In the genomic region with DNA sequence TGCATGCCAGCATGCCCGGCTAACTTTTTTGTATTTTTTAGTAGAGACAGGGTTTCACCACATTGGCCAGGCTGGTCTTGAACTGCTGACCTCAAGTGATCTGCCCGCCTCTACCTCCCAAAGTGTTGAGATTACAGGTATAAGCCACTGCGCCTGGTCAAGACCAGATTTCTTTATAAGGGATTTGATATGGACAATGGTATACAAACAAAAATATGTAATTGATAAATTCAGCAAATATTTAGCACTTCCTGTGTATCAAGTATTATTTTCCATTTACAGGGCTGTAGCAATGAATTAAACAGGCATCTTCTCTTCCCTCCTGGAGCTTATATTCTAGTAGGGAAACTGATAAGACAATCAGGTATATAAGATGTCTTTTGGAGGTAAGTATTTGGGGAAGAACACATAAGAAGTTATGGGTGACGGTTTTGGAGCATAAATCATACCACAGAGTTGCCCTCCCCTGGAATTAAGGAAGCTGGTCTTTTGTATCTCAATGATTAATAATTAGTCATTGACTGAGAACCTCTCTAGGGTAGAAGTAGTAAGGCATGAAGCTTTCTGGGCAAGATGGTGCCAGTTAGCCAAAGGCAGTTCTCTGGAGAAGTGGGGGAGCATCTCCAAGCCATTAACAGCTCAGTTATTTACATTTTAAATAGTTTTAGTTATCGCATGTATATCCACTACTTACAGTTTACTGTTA, we compare ENCODE assay signal across 13 cellular contexts.
"Had no signal": no experiment of that assay in that cellular context is flagged by ENCODE, and none has a peak within 500 bp of the region (broad histone marks: within the 10 kb centered on the region; RNA-seq: fewer than 3 reads in every experiment).

No MANE protein-coding gene starts in this region.

- DNase-seq: activated CD4-positive, alpha-beta T cell treated with anti-CD3 and anti-CD28 coated beads for 1 hour; activated CD4-positive, alpha-beta T cell treated with anti-CD3 and anti-CD28 coated beads, Interleukin-2, amount 50 U/mL, for 48 hours; activated CD8-positive, alpha-beta memory T cell treated with anti-CD3 and anti-CD28 coated beads, Interleukin-2, amount 10 ng/mL, durations not matched to agents 7 days and 5 days; activated gamma-delta T cell treated with Interleukin-2 at 50 U/mL for 16 hours; activated naive CD8-positive, alpha-beta T cell treated with anti-CD3 and anti-CD28 coated beads, Interleukin-2, amount 10 ng/mL, durations not matched to agents 7 days and 5 days; activated T-cell treated with anti-CD3 and anti-CD28 coated beads, Interleukin-2, amount 50 U/mL, for 48 hours; aorta; dorsolateral prefrontal cortex; gastrocnemius medialis; kidney glomerular epithelial cell; stimulated activated CD4-positive, alpha-beta T cell treated with anti-CD3 and anti-CD28 coated beads, Interleukin-12 subunit alpha, Interleukin-12 subunit beta, amount 100 ng/mL, for 4 hours; stimulated activated naive CD4-positive, alpha-beta T cell treated with Interleukin-2 at 50 U/mL for 16 hours had no signal

- H3K27me3 ChIP-seq: dorsolateral prefrontal cortex, gastrocnemius medialis had no signal

- ATAC-seq: activated CD8-positive, alpha-beta memory T cell treated with anti-CD3 and anti-CD28 coated beads, Interleukin-2, amount 10 ng/mL, durations not matched to agents 7 days and 5 days; gastrocnemius medialis had no signal

- H3K4me3 ChIP-seq: dorsolateral prefrontal cortex, gastrocnemius medialis had no signal

- H3K36me3 ChIP-seq: gastrocnemius medialis had no signal

- H3K9me3 ChIP-seq: gastrocnemius medialis had no signal

- H3K4me1 ChIP-seq: gastrocnemius medialis had no signal

- FAIRE-seq: endometrium had no signal

- H3K27ac ChIP-seq: dorsolateral prefrontal cortex, gastrocnemius medialis had no signal
